18 cellular contexts compared by ENCODE assay signal in the genomic region with DNA sequence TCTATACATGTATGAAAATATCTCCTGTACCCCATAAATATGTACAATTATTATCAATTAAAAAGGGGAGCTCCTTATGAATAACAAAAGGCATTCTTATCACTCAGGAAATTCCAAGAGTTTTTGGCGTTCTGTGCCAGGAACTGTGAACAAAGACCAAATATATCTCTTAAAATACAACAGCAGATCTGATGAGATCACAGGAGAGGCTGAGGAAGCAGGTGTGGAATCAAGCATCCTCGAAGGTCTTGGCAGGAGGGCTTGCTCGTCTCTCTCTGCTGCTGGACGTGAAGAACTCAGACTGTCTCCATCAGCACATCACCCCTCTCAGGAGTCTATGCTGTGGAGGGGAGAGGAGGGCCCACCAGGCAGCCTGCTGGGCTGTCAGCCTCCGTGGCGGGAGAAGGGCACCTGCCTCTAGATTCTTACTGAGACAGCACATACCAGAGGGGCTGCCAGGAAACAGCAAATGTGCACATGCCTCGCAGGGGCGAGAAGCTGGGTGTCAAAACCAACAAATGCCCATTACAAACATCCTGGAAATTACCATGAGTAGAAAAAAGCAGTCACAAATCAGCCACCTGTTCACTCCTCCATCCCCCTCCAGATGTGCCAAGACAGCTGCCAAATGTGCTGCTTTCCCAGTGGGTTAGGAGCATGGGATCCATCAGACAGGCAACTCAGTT. TPM values are rescaled to one million over a fixed set of nuclear protein-coding genes. Genes with fewer than 3 reads are reported as not detected.
DNase-seq lines count a peak whose midpoint lies in the region; ATAC-seq and TF ChIP-seq lines count a peak whose summit lies in the region.
"Had no signal": no experiment of that assay in that cellular context is flagged by ENCODE, and none has a peak within 500 bp of the region (broad histone marks: within the 10 kb centered on the region; RNA-seq: fewer than 3 reads in every experiment).

No MANE protein-coding gene starts in this region.

- H3K4me1 ChIP-seq in left ventricle myocardium inferior (peaks cover 29% of the 10 kb centered on the region), aorta (ENCODE audit: control insufficient read depth in 1 of 2, insufficient read depth in 2 of 2, low read length in 2 of 2) (no peaks in the 10 kb centered on the region)
- H3K4me1 ChIP-seq: SJSA1 had no signal

- TF ChIP-seq CTCF in left ventricle myocardium inferior (IDR thresholded peaks at IDR 0.05; ENCODE audit: borderline replicate concordance), result no peak

- 26 to 30% methylated on average over 8 of the region's 8 CpGs for WGBS in aorta, 2 donors

- peak overlapping the region; percentile 64 for H3K27ac ChIP-seq in left ventricle myocardium inferior (replicated peaks)
- no peak overlapping the region for H3K27ac ChIP-seq in aorta (ENCODE audit: low read depth in 1 of 2, low read length in 2 of 2)
- H3K27ac ChIP-seq: 22Rv1, RWPE1, SJSA1 had no signal

- peaks cover 28% of the 10 kb centered on the region for H3K27me3 ChIP-seq in left ventricle myocardium inferior (ENCODE audit: low read depth)
- no peaks in the 10 kb centered on the region for H3K27me3 ChIP-seq in aorta (ENCODE audit: control insufficient read depth in 1 of 2, insufficient read depth in 2 of 2, low read length in 1 of 2)
- H3K27me3 ChIP-seq: SJSA1 had no signal

- H3K36me3 ChIP-seq in left ventricle myocardium inferior (no peaks in the 10 kb centered on the region), aorta (ENCODE audit: control insufficient read depth in 1 of 2, insufficient read depth in 2 of 2, low read length in 1 of 2) (no peaks in the 10 kb centered on the region)
- H3K36me3 ChIP-seq: SJSA1 had no signal

- DNase-seq in DMS 273 (lab: John Stamatoyannopoulos, UW; ENCODE audit: unreplicated experiment), result peak; percentile 31
- no peak for DNase-seq in DMS 273 treated with DMSO at 0.1 percent for 48 hours (lab: John Stamatoyannopoulos, UW)
- no peak for DNase-seq in left ventricle myocardium inferior
- no peak for DNase-seq in Right ventricle myocardium inferior (ENCODE audit: missing footprints)
- DNase-seq in iris pigment epithelial cell (ENCODE audit: low read depth), result peak; percentile 3
- no peak for DNase-seq in aorta
- DNase-seq in activated CD4-positive, alpha-beta T cell treated with anti-CD3 and anti-CD28 coated beads for 1 hour, result no peak
- DNase-seq in KG1 (lab: John Stamatoyannopoulos, UW), result no peak
- DNase-seq: GF-D8, NCI-H1105 treated with DMSO at 0.1 percent for 48 hours, NCI-H1694 treated with DMSO at 0.1 percent for 48 hours, NCI-H2107, NCI-H510A, NCI-H774 had no signal

- H3K4me3 ChIP-seq in left ventricle myocardium inferior (no peak overlapping the region), aorta (ENCODE audit: low read length in 2 of 2) (no peak overlapping the region)
- H3K4me3 ChIP-seq: GM12878, SJSA1 had no signal

- intact Hi-C loops in left ventricle myocardium inferior (cut with micrococcal nuclease), result no loop called here
- intact Hi-C loops in Right ventricle myocardium inferior (cut with DNase I), result no loop called here
- intact Hi-C loops in aorta (cut with DNase I), result no loop called here

- no peaks in the 10 kb centered on the region for H3K9me3 ChIP-seq in left ventricle myocardium inferior (replicated peaks)
- no peaks in the 10 kb centered on the region for H3K9me3 ChIP-seq in aorta (ENCODE audit: control insufficient read depth, low read length)
- H3K9me3 ChIP-seq: SJSA1 had no signal

- ATAC-seq in Right ventricle myocardium inferior (no peak), aorta (ENCODE audit: low FRiP score) (peak; percentile 52)
- ATAC-seq: GM12878 had no signal

RNA-seq across cellular contexts. Expression of a gene that starts 30.8 kb away (rescaled TPM):
- total RNA-seq in left ventricle myocardium inferior (6.5 TPM), Right ventricle myocardium inferior (8.9 TPM), aorta (10 to 100 TPM; 10.1 to 11.5 TPM)
- 1 to 10 TPM; 3.6 to 6.0 TPM for polyA plus RNA-seq in aorta

Comparison
In these comparisons a context has a peak if more than half of its experiments do, and no peak if none do; other contexts are left out.
1. DNase-seq: peak in DMS 273 (single experiment) and iris pigment epithelial cell (single experiment); none in DMS 273 treated with DMSO at 0.1 percent for 48 hours (single experiment), left ventricle myocardium inferior (single experiment), Right ventricle myocardium inferior (single experiment), aorta (0 of 2), activated CD4-positive, alpha-beta T cell treated with anti-CD3 and anti-CD28 coated beads for 1 hour (single experiment) and KG1 (single experiment).